In the genomic region with DNA sequence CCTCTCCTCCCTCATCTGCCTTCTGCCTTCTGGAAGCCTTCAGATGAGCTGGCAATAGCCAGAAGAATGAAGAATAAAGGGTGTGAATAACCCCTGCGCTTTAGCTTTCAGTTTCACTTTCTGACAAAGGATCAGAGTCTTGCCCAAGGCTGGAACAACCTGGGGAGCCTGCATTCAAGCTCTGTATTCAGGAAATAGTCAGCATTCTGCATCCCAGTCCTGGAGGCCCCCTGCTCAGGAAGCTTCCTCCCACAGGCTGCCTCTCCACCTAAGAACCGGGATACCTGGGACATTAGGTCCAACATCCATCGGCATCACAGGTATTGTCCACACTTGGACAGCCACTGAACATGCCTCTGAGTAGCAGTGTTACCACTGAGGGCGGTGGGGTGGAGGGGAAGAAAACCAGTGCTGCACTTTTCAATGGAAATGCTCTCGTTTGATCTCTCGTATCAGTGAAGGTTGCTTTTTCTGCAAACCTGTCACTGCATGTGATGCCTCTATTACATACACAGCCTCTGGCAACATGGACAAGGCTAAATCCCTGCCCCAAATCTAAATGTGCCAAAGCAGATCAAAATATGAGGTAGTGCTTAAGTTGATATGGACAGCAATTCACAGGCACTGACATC, we compare ENCODE assay signal across 9 cellular contexts. TPM values are rescaled to one million over a fixed set of nuclear protein-coding genes. Genes with fewer than 3 reads are reported as not detected.
DNase-seq lines count a peak whose midpoint lies in the region; ATAC-seq, FAIRE-seq and TF ChIP-seq lines count a peak whose summit lies in the region.
"Had no signal": no experiment of that assay in that cellular context is flagged by ENCODE, and none has a peak within 500 bp of the region (broad histone marks: within the 10 kb centered on the region; RNA-seq: fewer than 3 reads in every experiment).

No MANE protein-coding gene starts in this region.

- H3K79me2 ChIP-seq in MM.1S (ENCODE audit: low read length) (no peaks in the 10 kb centered on the region), endothelial cell of umbilical vein (ENCODE audit: control insufficient read depth, insufficient read depth, low read length) (no peaks in the 10 kb centered on the region)

- H3K4me1 ChIP-seq in MM.1S (ENCODE audit: low read length) (0 out of 2 replicates have a peak, but pooled peaks cover 5% of the 10 kb centered on the region), endothelial cell of umbilical vein (ENCODE audit: control insufficient read depth, extremely low read depth, insufficient read depth, low read length) (no peaks in the 10 kb centered on the region)

- no TSS peak for BruUV-seq in endothelial cell of umbilical vein (replicated peaks; lab: Mats Ljungman, UMichigan)

- H3K4me2 ChIP-seq in MM.1S (ENCODE audit: low read depth, low read length) (peak overlapping the region; percentile 40), endothelial cell of umbilical vein (ENCODE audit: insufficient read depth, low read length) (no peak overlapping the region)

- POLR2A ChIA-PET in endothelial cell of umbilical vein (lab: Charles Lee), result no interaction called here

- H3K27me3 ChIP-seq in MM.1S (replicated peaks; ENCODE audit: insufficient read depth, low read length) (no peaks in the 10 kb centered on the region), endothelial cell of umbilical vein (ENCODE audit: control insufficient read depth in 2 of 2, insufficient read depth in 2 of 2, low read length in 2 of 2) (peaks cover under 1 to 3% of the 10 kb centered on the region in 2 experiments)

- DNase-seq in DMS53 (lab: John Stamatoyannopoulos, UW) (peak; percentile 11), DMS53 treated with DMSO at 0.1 percent for 48 hours (lab: John Stamatoyannopoulos, UW; ENCODE audit: unreplicated experiment) (no peak), MM.1S (peak; percentile 58), endothelial cell of umbilical vein (ENCODE audit: low read depth, low spot score) (peak; percentile 24), renal cortical epithelial cell (ENCODE audit: low read depth) (peak; percentile 22), GM12892 (ENCODE audit: insufficient read length) (no peak), NK-92 (lab: John Stamatoyannopoulos, UW; ENCODE audit: unreplicated experiment) (no peak)

- no peaks in the 10 kb centered on the region for H3K9me2 ChIP-seq in MM.1S (replicated peaks; ENCODE audit: insufficient read depth, low read length)

- H3K36me3 ChIP-seq in MM.1S (replicated peaks; ENCODE audit: insufficient read depth, low read length) (no peaks in the 10 kb centered on the region), endothelial cell of umbilical vein (ENCODE audit: control insufficient read depth in 2 of 2, extremely low read depth in 1 of 2, insufficient read depth in 2 of 2, low read length in 2 of 2) (no peaks in the 10 kb centered on the region)

- TF ChIP-seq CTCF in MM.1S (IDR thresholded peaks at IDR 0.05; ENCODE audit: low read length) (no peak), endothelial cell of umbilical vein (IDR thresholded peaks at IDR 0.05; ENCODE audit: extremely low read depth in 1 of 2, insufficient read depth in 1 of 2, low read depth in 1 of 2, low read length in 2 of 2) (no peak)

- H3K9me1 ChIP-seq in endothelial cell of umbilical vein (replicated peaks; ENCODE audit: control insufficient read depth, extremely low read depth, insufficient read depth, low read length), result no peaks in the 10 kb centered on the region

- no peaks in the 10 kb centered on the region for H3F3A ChIP-seq in MM.1S (ENCODE audit: insufficient read depth, low read length)

- H4K20me1 ChIP-seq in MM.1S (ENCODE audit: insufficient read depth, low read length) (no peaks in the 10 kb centered on the region), endothelial cell of umbilical vein (replicated peaks; ENCODE audit: control insufficient read depth, extremely low read depth, insufficient read depth, low read length) (no peaks in the 10 kb centered on the region)

- CTCF ChIA-PET in endothelial cell of umbilical vein (lab: Charles Lee), result interaction anchor here (0.6 kb wide), 1 partner anchor 536 kb away, joined by 5 read pairs; no protein-coding TSS in a partner anchor

- dilution Hi-C loops in endothelial cell of umbilical vein (cut with MboI; ENCODE audit: extremely low pct_ligation_motif_present, low sequenced_read_pairs), result no loop called here

- H3K27ac ChIP-seq in MM.1S (ENCODE audit: low read length), result no peak overlapping the region
- no peak overlapping the region for H3K27ac ChIP-seq in endothelial cell of umbilical vein (ENCODE audit: insufficient read depth, low read depth, low read length)
- H3K27ac ChIP-seq: 22Rv1 had no signal

- ATAC-seq in HG02571 (IDR thresholded peaks at IDR 0.05; ENCODE audit: unreplicated experiment), result no peak

- H2AFZ ChIP-seq in MM.1S (ENCODE audit: low read length) (peak overlapping the region; percentile 40), endothelial cell of umbilical vein (ENCODE audit: low read depth, low read length) (no peak overlapping the region)

- intact Hi-C loops in endothelial cell of umbilical vein (cut with micrococcal nuclease), result no loop called here

- H3K9ac ChIP-seq in MM.1S (ENCODE audit: low read length) (no peak overlapping the region), endothelial cell of umbilical vein (replicated peaks; ENCODE audit: extremely low read depth, insufficient read depth, low read length) (no peak overlapping the region)

- TF ChIP-seq POLR2A in endothelial cell of umbilical vein (IDR thresholded peaks at IDR 0.05; ENCODE audit: low read depth, low read length) (no peak), GM12892 (IDR thresholded peaks at IDR 0.05; ENCODE audit: low read depth, low read length) (no peak)

- no peaks in the 10 kb centered on the region for H3K9me3 ChIP-seq in MM.1S (replicated peaks; ENCODE audit: insufficient read depth, low read length)
- no peaks in the 10 kb centered on the region for H3K9me3 ChIP-seq in endothelial cell of umbilical vein (replicated peaks; ENCODE audit: control insufficient read depth, insufficient read depth, low read length)

- FAIRE-seq in endothelial cell of umbilical vein (lab: Jason Lieb, UNC) (peak; percentile 43), GM12892 (lab: Jason Lieb, UNC) (no peak)

- no peak overlapping the region; the same call in 1 of the 2 replicates for H3K4me3 ChIP-seq in MM.1S (ENCODE audit: low read length)
- no peak overlapping the region for H3K4me3 ChIP-seq in endothelial cell of umbilical vein (replicated peaks in 1 of 3; ENCODE audit: insufficient read depth in 1 of 3, low read depth in 1 of 3, low read length in 3 of 3)

TF ChIP-seq in endothelial cell of umbilical vein, 7 proteins besides CTCF, POLR2A, EP300 and RAD21:
- TF ChIP-seq POLR2AphosphoS5 (IDR thresholded peaks at IDR 0.05; ENCODE audit: insufficient read depth, low read depth, low read length), result no peak
- TF ChIP-seq GATA2 (IDR thresholded peaks at IDR 0.05; ENCODE audit: insufficient read depth, insufficient read length, low read depth, low read length), result no peak
- no peak for TF ChIP-seq FOS (IDR thresholded peaks at IDR 0.05; ENCODE audit: borderline replicate concordance, insufficient read depth, low read length)

RNA-seq across cellular contexts. Expression of a gene that starts 39.8 kb away (rescaled TPM):
- 54.1 and 56.9 TPM in 2 replicates for total RNA-seq in endothelial cell of umbilical vein
- 45.7 and 51.6 TPM in 2 replicates for polyA plus RNA-seq in endothelial cell of umbilical vein
- polyA plus RNA-seq in endothelial cell of umbilical vein (2011; cell fraction: cytosol; rRNA removed), result 54.8 and 58.8 TPM in 2 replicates
- 49.0 and 57.5 TPM in 2 replicates for polyA plus RNA-seq in endothelial cell of umbilical vein (2011; cell fraction: nucleus; rRNA removed)
- 59.5 and 79.4 TPM in 2 replicates for polyA plus RNA-seq in endothelial cell of umbilical vein (2012)
- polyA minus RNA-seq in endothelial cell of umbilical vein, result 86.8 and 92.0 TPM in 2 replicates
- 13.4 TPM for polyA minus RNA-seq in endothelial cell of umbilical vein (2011; cell fraction: cytosol; rRNA and poly(A)+ RNA removed)
- 31.6 and 44.5 TPM in 2 replicates for polyA minus RNA-seq in endothelial cell of umbilical vein (2011; cell fraction: nucleus; rRNA and poly(A)+ RNA removed)
- total RNA-seq in renal cortical epithelial cell, result 78.0 and 190 TPM in 2 replicates
- 10.2 TPM for polyA plus RNA-seq in GM12892 (2012; ENCODE audit: missing spikeins)

Comparison
In these comparisons a context has a peak if more than half of its experiments do, and no peak if none do; other contexts are left out.
1. DNase-seq: peak in DMS53 (single experiment), MM.1S (single experiment), endothelial cell of umbilical vein (single experiment) and renal cortical epithelial cell (single experiment); none in DMS53 treated with DMSO at 0.1 percent for 48 hours (single experiment), GM12892 (single experiment) and NK-92 (single experiment).